ENCODE assay signal across 22 cellular contexts in the genomic region with DNA sequence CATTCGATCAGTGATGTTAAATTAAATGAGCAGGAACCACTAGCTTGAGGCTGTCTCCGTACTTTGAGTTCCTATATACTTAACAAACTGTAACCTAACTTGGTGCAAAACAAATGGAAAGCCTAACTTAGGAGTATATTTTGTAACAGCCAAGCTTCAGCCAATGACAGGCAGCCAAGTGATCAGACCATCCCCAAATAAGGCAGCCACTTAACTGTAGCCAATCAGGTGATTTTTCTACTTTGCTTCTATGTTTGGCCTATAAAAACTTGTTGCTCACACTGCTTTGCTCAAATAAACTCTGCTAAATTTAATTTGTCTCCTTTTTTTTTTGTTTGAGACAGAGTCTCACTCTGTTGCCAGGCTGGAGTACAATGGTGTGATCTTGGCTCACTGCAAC.
"Had no signal": no experiment of that assay in that cellular context is flagged by ENCODE, and none has a peak within 500 bp of the region (broad histone marks: within the 10 kb centered on the region; RNA-seq: fewer than 3 reads in every experiment).

No MANE protein-coding gene starts in this region.

- H3K4me3 Mint-ChIP-seq: effector memory CD8-positive, alpha-beta T cell; naive thymus-derived CD4-positive, alpha-beta T cell; nephron progenitor cell; stimulated activated memory B cell treated with anti-CD40 and anti-IgM and Interleukin-4, amounts not matched to agents 10 μg/mL and 1 μg/mL and 100 μg/mL, for 72 hours; stimulated activated naive CD8-positive, alpha-beta T cell treated with anti-CD3 and anti-CD28 coated beads, Interleukin-15, Interleukin-2, amounts not matched to agents 100 ng/mL and 50 ng/mL, for 24 hours had no signal

- H3K4me3 ChIP-seq: esophagus muscularis mucosa, gastrocnemius medialis, heart right ventricle, psoas muscle, spleen, tibial artery, upper lobe of right lung, vagina had no signal

- H3K4me1 Mint-ChIP-seq: naive thymus-derived CD4-positive, alpha-beta T cell; stimulated activated memory B cell treated with anti-CD40 and anti-IgM and Interleukin-4, amounts not matched to agents 10 μg/mL and 1 μg/mL and 100 μg/mL, for 72 hours had no signal

- H3K27me3 Mint-ChIP-seq: stimulated activated memory B cell treated with anti-CD40 and anti-IgM and Interleukin-4, amounts not matched to agents 10 μg/mL and 1 μg/mL and 100 μg/mL, for 72 hours; stimulated activated naive CD8-positive, alpha-beta T cell treated with anti-CD3 and anti-CD28 coated beads, Interleukin-15, Interleukin-2, amounts not matched to agents 100 ng/mL and 50 ng/mL, for 24 hours had no signal

- H3K9me3 ChIP-seq: esophagus muscularis mucosa, gastrocnemius medialis, heart right ventricle, neutrophil, psoas muscle, spleen, tibial artery, upper lobe of right lung, vagina had no signal

- ATAC-seq: effector memory CD8-positive, alpha-beta T cell; gastrocnemius medialis; heart right ventricle; naive thymus-derived CD4-positive, alpha-beta T cell; psoas muscle; sciatic nerve; stimulated activated memory B cell treated with anti-CD40 and anti-IgM and Interleukin-4, amounts not matched to agents 10 μg/mL and 1 μg/mL and 100 μg/mL, for 72 hours; upper lobe of right lung had no signal

- H3K27me3 ChIP-seq: esophagus muscularis mucosa, gastrocnemius medialis, heart right ventricle, neutrophil, spleen, tibial artery, upper lobe of right lung, vagina had no signal

- H3K9me3 Mint-ChIP-seq: effector memory CD8-positive, alpha-beta T cell; naive thymus-derived CD4-positive, alpha-beta T cell; nephron progenitor cell; stimulated activated memory B cell treated with anti-CD40 and anti-IgM and Interleukin-4, amounts not matched to agents 10 μg/mL and 1 μg/mL and 100 μg/mL, for 72 hours; stimulated activated naive CD8-positive, alpha-beta T cell treated with anti-CD3 and anti-CD28 coated beads, Interleukin-15, Interleukin-2, amounts not matched to agents 100 ng/mL and 50 ng/mL, for 24 hours had no signal

- DNase-seq: effector memory CD8-positive, alpha-beta T cell; gastrocnemius medialis; heart right ventricle; hypothalamus; kidney glomerular epithelial cell; naive thymus-derived CD4-positive, alpha-beta T cell; nephron progenitor cell; psoas muscle; retina; spleen; stimulated activated CD4-positive, alpha-beta T cell treated with anti-CD3 and anti-CD28 coated beads, Interleukin-15, amount 100 ng/mL, for 24 hours; stimulated activated CD4-positive, alpha-beta T cell treated with anti-CD3 and anti-CD28 coated beads, Interleukin-1b, Interleukin-23, amount 100 ng/mL, for 48 hours; stimulated activated CD4-positive, alpha-beta T cell treated with anti-CD3 and anti-CD28 coated beads, Interleukin-4, amount 100 ng/mL, for 24 hours; tibial artery; upper lobe of right lung had no signal

- H3K36me3 ChIP-seq: esophagus muscularis mucosa, gastrocnemius medialis, heart right ventricle, neutrophil, spleen, tibial artery, upper lobe of right lung, vagina had no signal

- H3K36me3 Mint-ChIP-seq: naive thymus-derived CD4-positive, alpha-beta T cell; stimulated activated memory B cell treated with anti-CD40 and anti-IgM and Interleukin-4, amounts not matched to agents 10 μg/mL and 1 μg/mL and 100 μg/mL, for 72 hours had no signal

- H3K4me1 ChIP-seq: esophagus muscularis mucosa, gastrocnemius medialis, psoas muscle, spleen, tibial artery, upper lobe of right lung, vagina had no signal

- H3K27ac ChIP-seq: epithelial cell of prostate, esophagus muscularis mucosa, gastrocnemius medialis, heart right ventricle, neutrophil, psoas muscle, spleen, tibial artery, upper lobe of right lung, vagina had no signal

- H3K27ac Mint-ChIP-seq: effector memory CD8-positive, alpha-beta T cell; naive thymus-derived CD4-positive, alpha-beta T cell; nephron progenitor cell; stimulated activated memory B cell treated with anti-CD40 and anti-IgM and Interleukin-4, amounts not matched to agents 10 μg/mL and 1 μg/mL and 100 μg/mL, for 72 hours; stimulated activated naive CD8-positive, alpha-beta T cell treated with anti-CD3 and anti-CD28 coated beads, Interleukin-15, Interleukin-2, amounts not matched to agents 100 ng/mL and 50 ng/mL, for 24 hours had no signal
